ENCODE assay signal across 8 cellular contexts in genomic region chr20:38165089-38165965, GRCh38. TPM values are rescaled to one million over a fixed set of nuclear protein-coding genes. Genes with fewer than 3 reads are reported as not detected.
DNase-seq lines count a peak whose midpoint lies in the region; ATAC-seq and TF ChIP-seq lines count a peak whose summit lies in the region.

Gene TGM2, minus strand, starts transcription at chr20:38165270. Its CDS starts 72 bp downstream, at chr20:38165198.

- no peaks in the 10 kb centered on the region for H3K9me2 ChIP-seq in Karpas-422 (replicated peaks; ENCODE audit: insufficient read depth, low read length)

- peaks cover 4% of the 10 kb centered on the region; the same call in 1 of the 2 replicates for H3K4me1 ChIP-seq in Karpas-422 (ENCODE audit: low read length)
- peaks cover 14 to 98% (median 66%) of the 10 kb centered on the region in 6 donors for H3K4me1 ChIP-seq in spleen

- H3K36me3 Mint-ChIP-seq in T-helper 1 cell treated with Interleukin-12 subunit alpha and Interleukin-12 subunit beta and Interleukin-4 antibody, amounts not matched to agents 30 μg/mL and 1 μg/mL, for 36 hours (ENCODE audit: low read depth): no peaks in the 10 kb centered on the region

- H3K79me2 ChIP-seq in Karpas-422 (ENCODE audit: low read length): no peaks in the 10 kb centered on the region

- peaks cover 13% of the 10 kb centered on the region for H3K27me3 Mint-ChIP-seq in T-helper 1 cell treated with Interleukin-12 subunit alpha and Interleukin-12 subunit beta and Interleukin-4 antibody, amounts not matched to agents 30 μg/mL and 1 μg/mL, for 36 hours (ENCODE audit: low read depth)

- in situ Hi-C loops in T47D (cut with HindIII; ENCODE audit: low pct_unique_long_range_greater_than_20kb, low sequenced_read_pairs): no loop called here

- no peaks in the 10 kb centered on the region for H3K9me3 ChIP-seq in Karpas-422 (ENCODE audit: low read length)
- no peaks in the 10 kb centered on the region for H3K9me3 ChIP-seq in spleen

- H3K36me3 ChIP-seq in Karpas-422 (ENCODE audit: insufficient read depth, low read length) (no peaks in the 10 kb centered on the region), spleen (peaks cover 0 to 8% (median 0%) of the 10 kb centered on the region in 6 donors)

- H3K4me2 ChIP-seq in Karpas-422 (ENCODE audit: low read depth, low read length, poor library complexity, severe bottlenecking): peak within 1 kb of the TSS; percentile 58

- H3K27ac Mint-ChIP-seq in T-helper 1 cell treated with Interleukin-12 subunit alpha and Interleukin-12 subunit beta and Interleukin-4 antibody, amounts not matched to agents 30 μg/mL and 1 μg/mL, for 36 hours: peak within 1 kb of the TSS; percentile 1

- ATAC-seq in GM19455 (IDR thresholded peaks at IDR 0.05; ENCODE audit: unreplicated experiment): peak; percentile 68

- H2AFZ ChIP-seq in Karpas-422 (ENCODE audit: low read length): no peak within 1 kb of the TSS

- intact Hi-C loops in spleen (cut with DNase I; ENCODE audit: low total_unique reads): loop anchor here (5.0 kb wide), 1 partner anchor 93 kb away; no protein-coding TSS in a partner anchor

- H3K4me1 Mint-ChIP-seq in T-helper 1 cell treated with Interleukin-12 subunit alpha and Interleukin-12 subunit beta and Interleukin-4 antibody, amounts not matched to agents 30 μg/mL and 1 μg/mL, for 36 hours (ENCODE audit: low read depth): peaks cover 34% of the 10 kb centered on the region

- no peak within 1 kb of the TSS for H3K27ac ChIP-seq in Karpas-422 (ENCODE audit: low read length)
- peak within 1 kb of the TSS in 7 of 8 donors; percentile 29 to 88 (median 60) for H3K27ac ChIP-seq in spleen

- no peak for TF ChIP-seq POLR2A in spleen (IDR thresholded peaks at IDR 0.05)

- no peaks in the 10 kb centered on the region for H4K20me1 ChIP-seq in Karpas-422 (ENCODE audit: insufficient read depth, low read depth, low read length)

- H3K4me3 ChIP-seq in Karpas-422 (ENCODE audit: low read length) (no peak within 1 kb of the TSS), spleen (peak within 1 kb of the TSS; percentile 29 to 70 (median 38))

- peak; percentile 65 to 93 (median 87) for TF ChIP-seq CTCF in spleen (IDR thresholded peaks at IDR 0.05 in 8 of 11, conservative IDR thresholded peaks at IDR 0.05 in 3 of 11)

- no peak within 1 kb of the TSS for H3K9ac ChIP-seq in Karpas-422 (ENCODE audit: low read length)

- H3K9me3 Mint-ChIP-seq in T-helper 1 cell treated with Interleukin-12 subunit alpha and Interleukin-12 subunit beta and Interleukin-4 antibody, amounts not matched to agents 30 μg/mL and 1 μg/mL, for 36 hours: no peaks in the 10 kb centered on the region

- DNase-seq in CD1c-positive myeloid dendritic cell (ENCODE audit: extremely low spot score) (peak; percentile 91), Karpas-422 (peak; percentile 80), T47D (ENCODE audit: low read depth in 1 of 2, low spot score in 1 of 2) (peak; percentile 54 to 85), iPS-NIHi11 (ENCODE audit: low spot score) (peak; percentile 87), spleen (peak; percentile 94), SIG-M5 treated with dmso at 0.1 percent for 504 hours (lab: John Stamatoyannopoulos, UW; ENCODE audit: unreplicated experiment) (no peak)

- 12 to 42% (median 13%) methylated on average over 16 to 46 of the region's 46 CpGs for WGBS in spleen, 5 donors

- peak within 1 kb of the TSS; percentile 38 for H3K4me3 Mint-ChIP-seq in T-helper 1 cell treated with Interleukin-12 subunit alpha and Interleukin-12 subunit beta and Interleukin-4 antibody, amounts not matched to agents 30 μg/mL and 1 μg/mL, for 36 hours

- H3K27me3 ChIP-seq in Karpas-422 (ENCODE audit: low read length): no peaks in the 10 kb centered on the region
- H3K27me3 ChIP-seq in spleen (replicated peaks in 1 of 7): peaks cover 0 to 10% (median 0%) of the 10 kb centered on the region in 7 donors

RNA-seq across cellular contexts. Expression of gene TGM2, which starts in this region (rescaled TPM):
- 0.11 and 0.15 TPM in 2 replicates for total RNA-seq in Karpas-422 (2014; rRNA removed; shearing (Covaris generic); ENCODE audit: low replicate concordance)
- 100 to 1,000 TPM in 1 of 7 donors, 10 to 100 TPM in 6; 60.2 to 167 (median 87.6) TPM for total RNA-seq in spleen
- polyA plus RNA-seq in spleen: 10 to 100 TPM in 2 of 3 donors, 1 to 10 TPM in 1; 9.3 to 35.3 (median 19.8) TPM

Comparison
In these comparisons a context has a peak if more than half of its experiments do, and no peak if none do; other contexts are left out.
1. RNA of gene TGM2 (total RNA-seq): 60.2 to 167 TPM in spleen; 0.11 to 0.15 TPM in Karpas-422; every median in the first group is over 10 times any median in the second.
2. Peak in DNase-seq and H3K4me2 ChIP-seq in Karpas-422; RNA of the gene not detected or under 1 TPM.